6 cellular contexts compared by ENCODE assay signal in genomic region chr12:56115329-56115728, GRCh38. TPM values are rescaled to one million over a fixed set of nuclear protein-coding genes. Genes with fewer than 3 reads are reported as not detected.
DNase-seq lines count a peak whose midpoint lies in the region; ATAC-seq and TF ChIP-seq lines count a peak whose summit lies in the region.

No MANE protein-coding gene starts in this region.

- no peaks in the 10 kb centered on the region for H3K27me3 ChIP-seq in mononuclear cell (ENCODE audit: insufficient read depth, low read length)

- H3K36me3 Mint-ChIP-seq in activated naive CD8-positive, alpha-beta T cell treated with anti-CD3 and anti-CD28 coated beads, Interleukin-2, amount 50 U/mL, for 24 hours (ENCODE audit: low read depth): peaks cover 61% of the 10 kb centered on the region

- H3K27me3 Mint-ChIP-seq in activated naive CD8-positive, alpha-beta T cell treated with anti-CD3 and anti-CD28 coated beads, Interleukin-2, amount 50 U/mL, for 24 hours: peaks cover 4% of the 10 kb centered on the region

- peaks cover 46% of the 10 kb centered on the region for H3K4me1 Mint-ChIP-seq in activated naive CD8-positive, alpha-beta T cell treated with anti-CD3 and anti-CD28 coated beads, Interleukin-2, amount 50 U/mL, for 24 hours

- ATAC-seq in activated naive CD8-positive, alpha-beta T cell treated with anti-CD3 and anti-CD28 coated beads, Interleukin-2, amount 50 U/mL, for 24 hours: no peak
- ATAC-seq in GM18498 (IDR thresholded peaks at IDR 0.05; ENCODE audit: unreplicated experiment) (no peak), GM21423 (IDR thresholded peaks at IDR 0.05; ENCODE audit: unreplicated experiment) (no peak), HG03159 (IDR thresholded peaks at IDR 0.05; ENCODE audit: unreplicated experiment) (no peak)

- no peak for DNase-seq in activated naive CD8-positive, alpha-beta T cell treated with anti-CD3 and anti-CD28 coated beads, Interleukin-2, amount 50 U/mL, for 24 hours

- peak overlapping the region; percentile 99 for H3K27ac Mint-ChIP-seq in activated naive CD8-positive, alpha-beta T cell treated with anti-CD3 and anti-CD28 coated beads, Interleukin-2, amount 50 U/mL, for 24 hours

- H3K9me3 ChIP-seq in mononuclear cell (ENCODE audit: low read depth, low read length): no peaks in the 10 kb centered on the region

- H3K4me3 ChIP-seq in GM12875 (ENCODE audit: low read depth, low read length) (peak overlapping the region; percentile 78), mononuclear cell (ENCODE audit: low read length) (peak overlapping the region; percentile 91)

- no peaks in the 10 kb centered on the region for H3K9me3 Mint-ChIP-seq in activated naive CD8-positive, alpha-beta T cell treated with anti-CD3 and anti-CD28 coated beads, Interleukin-2, amount 50 U/mL, for 24 hours

- TF ChIP-seq CTCF in GM12875 (IDR thresholded peaks at IDR 0.05; ENCODE audit: borderline replicate concordance, insufficient read depth, low read depth, low read length): no peak

- peaks cover 35% of the 10 kb centered on the region for H3K4me1 ChIP-seq in mononuclear cell (ENCODE audit: insufficient read depth, low read length)

- peak overlapping the region; percentile 96 for H3K4me3 Mint-ChIP-seq in activated naive CD8-positive, alpha-beta T cell treated with anti-CD3 and anti-CD28 coated beads, Interleukin-2, amount 50 U/mL, for 24 hours

RNA-seq across cellular contexts. Expression of gene RPL41, which starts 1.1 kb away (rescaled TPM):
- 5,493 TPM for total RNA-seq in mononuclear cell

RNA-seq across cellular contexts. Expression of gene ZC3H10, which starts 2.7 kb away (rescaled TPM):
- 8.6 TPM for total RNA-seq in mononuclear cell

RNA-seq across cellular contexts. Expression of gene PA2G4, which starts 11.0 kb away (rescaled TPM):
- 103 TPM for total RNA-seq in mononuclear cell

RNA-seq across cellular contexts. Expression of gene ESYT1, which starts 12.7 kb away (rescaled TPM):
- total RNA-seq in mononuclear cell: 62.1 TPM

RNA-seq across cellular contexts. Expression of gene ERBB3, which starts 35.4 kb away (rescaled TPM):
- 1.4 TPM for total RNA-seq in mononuclear cell
